1 cellular context compared by ENCODE assay signal in genomic region chr12:93379432-93380308, GRCh38.
TF ChIP-seq lines count a peak whose summit lies in the region.

No MANE protein-coding gene starts in this region.

TF ChIP-seq in HEK293, 187 proteins besides CTCF, POLR2A, EP300 and RAD21 (continued from another document):
- TF ChIP-seq, protein P1, sequence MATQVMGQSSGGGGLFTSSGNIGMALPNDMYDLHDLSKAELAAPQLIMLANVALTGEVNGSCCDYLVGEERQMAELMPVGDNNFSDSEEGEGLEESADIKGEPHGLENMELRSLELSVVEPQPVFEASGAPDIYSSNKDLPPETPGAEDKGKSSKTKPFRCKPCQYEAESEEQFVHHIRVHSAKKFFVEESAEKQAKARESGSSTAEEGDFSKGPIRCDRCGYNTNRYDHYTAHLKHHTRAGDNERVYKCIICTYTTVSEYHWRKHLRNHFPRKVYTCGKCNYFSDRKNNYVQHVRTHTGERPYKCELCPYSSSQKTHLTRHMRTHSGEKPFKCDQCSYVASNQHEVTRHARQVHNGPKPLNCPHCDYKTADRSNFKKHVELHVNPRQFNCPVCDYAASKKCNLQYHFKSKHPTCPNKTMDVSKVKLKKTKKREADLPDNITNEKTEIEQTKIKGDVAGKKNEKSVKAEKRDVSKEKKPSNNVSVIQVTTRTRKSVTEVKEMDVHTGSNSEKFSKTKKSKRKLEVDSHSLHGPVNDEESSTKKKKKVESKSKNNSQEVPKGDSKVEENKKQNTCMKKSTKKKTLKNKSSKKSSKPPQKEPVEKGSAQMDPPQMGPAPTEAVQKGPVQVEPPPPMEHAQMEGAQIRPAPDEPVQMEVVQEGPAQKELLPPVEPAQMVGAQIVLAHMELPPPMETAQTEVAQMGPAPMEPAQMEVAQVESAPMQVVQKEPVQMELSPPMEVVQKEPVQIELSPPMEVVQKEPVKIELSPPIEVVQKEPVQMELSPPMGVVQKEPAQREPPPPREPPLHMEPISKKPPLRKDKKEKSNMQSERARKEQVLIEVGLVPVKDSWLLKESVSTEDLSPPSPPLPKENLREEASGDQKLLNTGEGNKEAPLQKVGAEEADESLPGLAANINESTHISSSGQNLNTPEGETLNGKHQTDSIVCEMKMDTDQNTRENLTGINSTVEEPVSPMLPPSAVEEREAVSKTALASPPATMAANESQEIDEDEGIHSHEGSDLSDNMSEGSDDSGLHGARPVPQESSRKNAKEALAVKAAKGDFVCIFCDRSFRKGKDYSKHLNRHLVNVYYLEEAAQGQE (tag by site-specific recombination; IDR thresholded peaks at IDR 0.05) = no peak
- TF ChIP-seq IKZF3 (tag by site-specific recombination; IDR thresholded peaks at IDR 0.05) = peak; percentile 54; the same call in 1 of the 2 replicates
- no peak for TF ChIP-seq ZBTB7A (tag by site-specific recombination; IDR thresholded peaks at IDR 0.05; ENCODE audit: low read depth)
- TF ChIP-seq PRDM4 (tag by site-specific recombination; IDR thresholded peaks at IDR 0.05) = peak; percentile 73
- peak; percentile 29; the same call in 1 of the 2 replicates for TF ChIP-seq ZNF335 (tag by site-specific recombination; conservative IDR thresholded peaks at IDR 0.05)
- TF ChIP-seq PRDM1 (tag by site-specific recombination; IDR thresholded peaks at IDR 0.05) = 0 out of 2 replicates have a peak, but pooled peaks have one; percentile 24
- no peak for TF ChIP-seq TSHZ1 (tag by site-specific recombination; IDR thresholded peaks at IDR 0.05; ENCODE audit: borderline replicate concordance)
- no peak for TF ChIP-seq ZEB2 (tag by site-specific recombination; IDR thresholded peaks at IDR 0.05)
- TF ChIP-seq HOXD13 (CRISPR knock-in tag; IDR thresholded peaks at IDR 0.05; ENCODE audit: borderline replicate concordance) = no peak
- TF ChIP-seq, protein P2, sequence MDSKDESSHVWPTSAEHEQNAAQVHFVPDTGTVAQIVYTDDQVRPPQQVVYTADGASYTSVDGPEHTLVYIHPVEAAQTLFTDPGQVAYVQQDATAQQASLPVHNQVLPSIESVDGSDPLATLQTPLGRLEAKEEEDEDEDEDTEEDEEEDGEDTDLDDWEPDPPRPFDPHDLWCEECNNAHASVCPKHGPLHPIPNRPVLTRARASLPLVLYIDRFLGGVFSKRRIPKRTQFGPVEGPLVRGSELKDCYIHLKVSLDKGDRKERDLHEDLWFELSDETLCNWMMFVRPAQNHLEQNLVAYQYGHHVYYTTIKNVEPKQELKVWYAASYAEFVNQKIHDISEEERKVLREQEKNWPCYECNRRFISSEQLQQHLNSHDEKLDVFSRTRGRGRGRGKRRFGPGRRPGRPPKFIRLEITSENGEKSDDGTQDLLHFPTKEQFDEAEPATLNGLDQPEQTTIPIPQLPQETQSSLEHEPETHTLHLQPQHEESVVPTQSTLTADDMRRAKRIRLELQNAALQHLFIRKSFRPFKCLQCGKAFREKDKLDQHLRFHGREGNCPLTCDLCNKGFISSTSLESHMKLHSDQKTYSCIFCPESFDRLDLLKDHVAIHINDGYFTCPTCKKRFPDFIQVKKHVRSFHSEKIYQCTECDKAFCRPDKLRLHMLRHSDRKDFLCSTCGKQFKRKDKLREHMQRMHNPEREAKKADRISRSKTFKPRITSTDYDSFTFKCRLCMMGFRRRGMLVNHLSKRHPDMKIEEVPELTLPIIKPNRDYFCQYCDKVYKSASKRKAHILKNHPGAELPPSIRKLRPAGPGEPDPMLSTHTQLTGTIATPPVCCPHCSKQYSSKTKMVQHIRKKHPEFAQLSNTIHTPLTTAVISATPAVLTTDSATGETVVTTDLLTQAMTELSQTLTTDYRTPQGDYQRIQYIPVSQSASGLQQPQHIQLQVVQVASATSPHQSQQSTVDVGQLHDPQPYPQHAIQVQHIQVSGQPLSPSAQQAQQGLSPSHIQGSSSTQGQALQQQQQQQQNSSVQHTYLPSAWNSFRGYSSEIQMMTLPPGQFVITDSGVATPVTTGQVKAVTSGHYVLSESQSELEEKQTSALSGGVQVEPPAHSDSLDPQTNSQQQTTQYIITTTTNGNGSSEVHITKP (tag by site-specific recombination; IDR thresholded peaks at IDR 0.05) = 0 out of 2 replicates have a peak, but pooled peaks have one; percentile 28
